In the genomic region with DNA sequence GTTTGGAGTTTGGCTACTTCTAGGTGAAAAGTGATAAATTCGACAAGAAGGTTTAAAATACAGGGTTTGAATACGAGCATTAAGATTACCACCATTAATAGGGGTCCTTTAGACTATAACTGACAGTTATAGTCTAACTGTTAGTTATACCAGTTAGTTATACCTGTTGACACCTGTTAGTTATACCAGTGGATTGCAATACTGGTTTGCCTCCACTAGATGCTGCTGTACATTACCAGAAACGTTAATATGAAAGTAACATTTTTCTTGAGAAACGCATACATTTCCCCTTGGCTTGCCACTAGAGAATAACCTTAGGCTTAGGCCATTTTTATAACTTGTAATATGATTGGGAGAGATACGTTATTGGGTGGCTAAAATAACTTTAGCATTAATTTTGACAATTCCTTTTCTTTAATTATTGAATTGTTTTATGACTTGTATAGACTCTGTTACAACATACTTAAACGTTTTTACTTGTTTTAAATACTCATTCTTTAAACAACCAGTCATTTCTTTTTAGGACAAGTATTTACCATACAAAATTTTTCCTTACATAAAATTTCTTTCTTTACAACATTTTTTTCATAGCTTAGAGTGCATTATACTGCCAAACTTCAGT, we compare ENCODE assay signal across 8 cellular contexts.
DNase-seq lines count a peak whose midpoint lies in the region; ATAC-seq and TF ChIP-seq lines count a peak whose summit lies in the region.

No MANE protein-coding gene starts in this region.

- H3K27ac ChIP-seq in Peyer's patch: no peak overlapping the region

- H3K4me3 Mint-ChIP-seq in activated T-helper 2 cell treated with anti-CD3 and anti-CD28 coated beads, Interferon-gamma antibody, Interleukin-2, Interleukin-4, amounts not matched to agents 10 μg/mL and 5 μg/mL and 100 μg/mL, durations not matched to agents 14 hours and 24 hours and 36 hours (ENCODE audit: low read depth): no peak overlapping the region

- TF ChIP-seq POLR2A in Peyer's patch (IDR thresholded peaks at IDR 0.05): no peak

- H3K27ac Mint-ChIP-seq in activated T-helper 2 cell treated with anti-CD3 and anti-CD28 coated beads, Interferon-gamma antibody, Interleukin-2, Interleukin-4, amounts not matched to agents 10 μg/mL and 5 μg/mL and 100 μg/mL, durations not matched to agents 14 hours and 24 hours and 36 hours: no peak overlapping the region

- no peaks in the 10 kb centered on the region for H3K4me1 ChIP-seq in Peyer's patch

- peak; percentile 3 for DNase-seq in Ammon's horn (ENCODE audit: low spot score)
- no peak for DNase-seq in Peyer's patch
- peak; percentile 30 for DNase-seq in glomerular visceral epithelial cell (ENCODE audit: extremely low spot score)
- DNase-seq in NCI-H446 treated with DMSO at 0.1 percent for 48 hours (lab: John Stamatoyannopoulos, UW): no peak
- no peak for DNase-seq in NCI-H2107 treated with DMSO at 0.1 percent for 48 hours (lab: John Stamatoyannopoulos, UW; ENCODE audit: unreplicated experiment)
- no peak for DNase-seq in activated T-helper 2 cell treated with anti-CD3 and anti-CD28 coated beads, Interferon-gamma antibody, Interleukin-2, Interleukin-4, amounts not matched to agents 10 μg/mL and 5 μg/mL and 100 μg/mL, durations not matched to agents 14 hours and 24 hours and 36 hours (ENCODE audit: low spot score)

- no peak overlapping the region for H3K4me3 ChIP-seq in Peyer's patch

- no peaks in the 10 kb centered on the region for H3K27me3 ChIP-seq in Peyer's patch

- H3K36me3 Mint-ChIP-seq in activated T-helper 2 cell treated with anti-CD3 and anti-CD28 coated beads, Interferon-gamma antibody, Interleukin-2, Interleukin-4, amounts not matched to agents 10 μg/mL and 5 μg/mL and 100 μg/mL, durations not matched to agents 14 hours and 24 hours and 36 hours (ENCODE audit: low read depth): no peaks in the 10 kb centered on the region

- no peaks in the 10 kb centered on the region for H3K27me3 Mint-ChIP-seq in activated T-helper 2 cell treated with anti-CD3 and anti-CD28 coated beads, Interferon-gamma antibody, Interleukin-2, Interleukin-4, amounts not matched to agents 10 μg/mL and 5 μg/mL and 100 μg/mL, durations not matched to agents 14 hours and 24 hours and 36 hours (ENCODE audit: low read depth)

- TF ChIP-seq CTCF in Peyer's patch (IDR thresholded peaks at IDR 0.05): peak in 5 of 6 experiments; percentile 34 to 59 (median 40)

- ATAC-seq in GM18868 (IDR thresholded peaks at IDR 0.05; ENCODE audit: unreplicated experiment) (peak; percentile 83), HG03103 (IDR thresholded peaks at IDR 0.05; ENCODE audit: low read depth, unreplicated experiment) (peak; percentile 65)

- intact Hi-C loops in activated T-helper 2 cell treated with anti-CD3 and anti-CD28 coated beads, Interferon-gamma antibody, Interleukin-2, Interleukin-4, amounts not matched to agents 10 μg/mL and 5 μg/mL and 100 μg/mL, durations not matched to agents 14 hours and 24 hours and 36 hours (cut with micrococcal nuclease): no loop called here

- no peaks in the 10 kb centered on the region for H3K36me3 ChIP-seq in Peyer's patch

- no peaks in the 10 kb centered on the region for H3K4me1 Mint-ChIP-seq in activated T-helper 2 cell treated with anti-CD3 and anti-CD28 coated beads, Interferon-gamma antibody, Interleukin-2, Interleukin-4, amounts not matched to agents 10 μg/mL and 5 μg/mL and 100 μg/mL, durations not matched to agents 14 hours and 24 hours and 36 hours (ENCODE audit: low read depth)

- H3K9me3 Mint-ChIP-seq in activated T-helper 2 cell treated with anti-CD3 and anti-CD28 coated beads, Interferon-gamma antibody, Interleukin-2, Interleukin-4, amounts not matched to agents 10 μg/mL and 5 μg/mL and 100 μg/mL, durations not matched to agents 14 hours and 24 hours and 36 hours: peaks cover 30% of the 10 kb centered on the region

- peaks cover 0 to 11% (median 0%) of the 10 kb centered on the region in 4 donors for H3K9me3 ChIP-seq in Peyer's patch

Comparison
In these comparisons a context has a peak if more than half of its experiments do, and no peak if none do; other contexts are left out.
1. DNase-seq: peak in Ammon's horn (single experiment) and glomerular visceral epithelial cell (single experiment); none in Peyer's patch (0 of 3), NCI-H446 treated with DMSO at 0.1 percent for 48 hours (single experiment), NCI-H2107 treated with DMSO at 0.1 percent for 48 hours (single experiment) and activated T-helper 2 cell treated with anti-CD3 and anti-CD28 coated beads, Interferon-gamma antibody, Interleukin-2, Interleukin-4, amounts not matched to agents 10 μg/mL and 5 μg/mL and 100 μg/mL, durations not matched to agents 14 hours and 24 hours and 36 hours (single experiment).